In the genomic region with DNA sequence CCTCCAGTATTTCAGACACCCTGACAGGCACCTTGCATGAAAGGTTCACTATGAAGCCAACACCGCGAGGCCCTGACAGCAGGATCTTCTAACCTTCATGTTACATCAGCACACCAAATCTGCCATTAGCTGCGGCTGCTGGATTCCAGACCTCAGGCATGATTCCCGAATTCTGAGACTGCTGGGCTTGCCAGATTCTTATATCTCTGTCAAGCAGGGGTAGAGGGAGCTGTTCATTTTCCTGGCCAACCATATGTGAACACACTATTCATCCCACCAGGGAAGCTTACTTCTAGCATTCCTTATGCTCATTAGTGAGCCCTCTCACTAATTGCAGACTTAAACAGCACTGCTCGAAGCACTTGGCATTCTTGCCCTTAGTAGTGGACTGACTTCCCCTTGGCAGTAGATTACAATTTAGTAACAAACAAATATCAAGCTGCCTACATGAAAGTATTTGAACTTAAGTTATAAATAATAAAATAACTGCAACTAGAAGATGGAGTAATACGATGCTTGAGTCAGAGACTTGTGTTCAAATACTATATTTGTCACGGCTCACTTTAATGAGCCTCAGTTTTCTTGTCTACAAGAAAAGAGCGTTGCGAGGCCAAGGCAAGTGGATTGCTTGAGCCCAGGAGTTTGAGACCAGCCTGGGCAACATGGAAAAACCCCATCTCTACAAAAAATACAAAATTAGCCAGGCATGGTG, we compare ENCODE assay signal across 15 cellular contexts. TPM values are rescaled to one million over a fixed set of nuclear protein-coding genes. Genes with fewer than 3 reads are reported as not detected.
DNase-seq lines count a peak whose midpoint lies in the region; TF ChIP-seq lines count a peak whose summit lies in the region.
"Had no signal": no experiment of that assay in that cellular context is flagged by ENCODE, and none has a peak within 500 bp of the region (broad histone marks: within the 10 kb centered on the region; RNA-seq: fewer than 3 reads in every experiment).

No MANE protein-coding gene starts in this region.

- no peaks in the 10 kb centered on the region for H3K9me3 ChIP-seq in stomach smooth muscle (ENCODE audit: control insufficient read depth in 2 of 2, low read length in 2 of 2)

- H3K4me3 ChIP-seq in choroid plexus epithelial cell (ENCODE audit: low read depth, low read length) = no peak overlapping the region
- H3K4me3 ChIP-seq in stomach smooth muscle (ENCODE audit: low read length in 2 of 2) = no peak overlapping the region
- H3K4me3 ChIP-seq: neural progenitor cell had no signal

- H3K36me3 ChIP-seq in stomach smooth muscle (ENCODE audit: control insufficient read depth in 2 of 2, insufficient read depth in 2 of 2, low read length in 2 of 2) = peaks cover 51 to 62% of the 10 kb centered on the region in 2 donors
- H3K36me3 ChIP-seq: neural progenitor cell had no signal

- TF ChIP-seq CTCF in choroid plexus epithelial cell (conservative IDR thresholded peaks at IDR 0.05; ENCODE audit: low read depth, low read length) = no peak

- peak; percentile 70 for DNase-seq in GM04504 (ENCODE audit: low read depth)
- peak; percentile 28 for DNase-seq in choroid plexus epithelial cell (ENCODE audit: low read depth)
- peak; percentile 43 for DNase-seq in iris pigment epithelial cell (ENCODE audit: low read depth)
- no peak for DNase-seq in NCI-H1436 (lab: John Stamatoyannopoulos, UW)
- DNase-seq in NCI-H146 treated with DMSO at 0.1 percent for 48 hours (lab: John Stamatoyannopoulos, UW; ENCODE audit: unreplicated experiment) = no peak
- no peak for DNase-seq in mesenteric fat pad (ENCODE audit: low spot score)
- no peak for DNase-seq in cerebellum (ENCODE audit: low spot score)
- DNase-seq: activated CD4-positive, alpha-beta T cell treated with anti-CD3 and anti-CD28 coated beads for 36 hours; C1 segment of cervical spinal cord; kidney; stimulated activated CD4-positive, alpha-beta T cell treated with anti-CD3 and anti-CD28 coated beads, Interleukin-15, amount 100 ng/mL, for 24 hours; stimulated activated CD8-positive, alpha-beta memory T cell treated with anti-CD3 and anti-CD28 coated beads, Interleukin-4, amount 100 ng/mL, for 48 hours; T-cell had no signal

- H3K9ac ChIP-seq in stomach smooth muscle (ENCODE audit: low read length in 2 of 2) = peak overlapping the region; percentile 13 to 26
- H3K9ac ChIP-seq: neural progenitor cell had no signal

- peaks cover 36% of the 10 kb centered on the region for H3K4me1 ChIP-seq in stomach smooth muscle (ENCODE audit: control insufficient read depth, insufficient read depth, low read length)
- H3K4me1 ChIP-seq: neural progenitor cell had no signal

- no peaks in the 10 kb centered on the region for H3K27me3 ChIP-seq in stomach smooth muscle (ENCODE audit: control insufficient read depth in 1 of 2, insufficient read depth in 2 of 2, low read length in 2 of 2)
- H3K27me3 ChIP-seq: neural progenitor cell had no signal

- H3K27ac ChIP-seq in stomach smooth muscle (ENCODE audit: low read length) = peak overlapping the region; percentile 76
- H3K27ac ChIP-seq: neural progenitor cell had no signal

RNA-seq across cellular contexts. Expression of a gene that starts 43.3 kb away (rescaled TPM):
- total RNA-seq in mesenteric fat pad = 238 TPM
- 41.9 TPM for total RNA-seq in cerebellum

Comparison
In these comparisons a context has a peak if more than half of its experiments do, and no peak if none do; other contexts are left out.
1. DNase-seq: peak in GM04504 (single experiment), choroid plexus epithelial cell (single experiment) and iris pigment epithelial cell (single experiment); none in NCI-H1436 (single experiment), NCI-H146 treated with DMSO at 0.1 percent for 48 hours (single experiment), mesenteric fat pad (single experiment) and cerebellum (single experiment).